8 cellular contexts compared by ENCODE assay signal in the genomic region with DNA sequence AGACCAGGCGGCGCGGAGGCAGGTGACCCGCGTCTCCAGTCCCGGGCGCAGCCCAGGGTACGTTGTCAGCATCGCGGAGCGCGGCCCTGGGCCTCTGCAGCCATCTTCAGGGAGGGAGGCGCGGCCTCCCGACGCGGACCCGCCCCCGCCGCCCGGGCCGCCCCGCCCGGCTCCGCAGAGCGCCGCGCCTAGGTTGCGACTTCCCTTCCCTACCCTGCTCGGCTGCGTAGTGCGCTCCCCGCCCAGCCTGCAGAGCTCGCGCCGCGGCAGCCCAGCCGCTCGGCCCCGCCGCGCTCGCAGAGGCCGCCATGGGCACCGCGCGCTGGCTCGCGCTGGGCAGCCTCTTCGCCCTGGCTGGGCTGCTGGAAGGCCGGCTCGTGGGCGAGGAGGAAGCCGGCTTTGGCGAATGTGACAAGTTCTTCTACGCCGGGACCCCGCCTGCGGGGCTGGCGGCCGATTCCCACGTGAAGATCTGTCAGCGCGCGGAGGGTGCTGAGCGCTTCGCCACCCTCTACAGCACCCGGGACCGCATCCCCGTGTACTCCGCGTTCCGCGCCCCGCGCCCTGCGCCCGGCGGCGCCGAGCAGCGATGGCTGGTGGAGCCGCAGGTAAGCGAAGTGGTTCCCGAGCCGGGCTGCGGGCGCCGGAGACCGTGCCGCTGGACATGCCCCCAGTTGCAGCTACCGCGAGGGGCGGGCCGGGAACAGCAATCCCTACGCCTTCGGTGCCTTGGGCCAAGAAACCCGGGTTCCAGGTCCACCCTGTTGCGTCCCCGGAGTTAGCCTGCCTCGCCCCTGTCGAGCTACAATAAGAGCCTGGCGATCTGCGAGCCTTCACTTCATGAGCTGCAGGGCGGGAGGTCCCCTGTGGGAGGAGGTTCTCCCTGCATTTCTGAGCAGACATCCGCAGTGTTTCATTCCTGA. TPM values are rescaled to one million over a fixed set of nuclear protein-coding genes. Genes with fewer than 3 reads are reported as not detected.
DNase-seq lines count a peak whose midpoint lies in the region; ATAC-seq lines count a peak whose summit lies in the region.

A gene with protein sequence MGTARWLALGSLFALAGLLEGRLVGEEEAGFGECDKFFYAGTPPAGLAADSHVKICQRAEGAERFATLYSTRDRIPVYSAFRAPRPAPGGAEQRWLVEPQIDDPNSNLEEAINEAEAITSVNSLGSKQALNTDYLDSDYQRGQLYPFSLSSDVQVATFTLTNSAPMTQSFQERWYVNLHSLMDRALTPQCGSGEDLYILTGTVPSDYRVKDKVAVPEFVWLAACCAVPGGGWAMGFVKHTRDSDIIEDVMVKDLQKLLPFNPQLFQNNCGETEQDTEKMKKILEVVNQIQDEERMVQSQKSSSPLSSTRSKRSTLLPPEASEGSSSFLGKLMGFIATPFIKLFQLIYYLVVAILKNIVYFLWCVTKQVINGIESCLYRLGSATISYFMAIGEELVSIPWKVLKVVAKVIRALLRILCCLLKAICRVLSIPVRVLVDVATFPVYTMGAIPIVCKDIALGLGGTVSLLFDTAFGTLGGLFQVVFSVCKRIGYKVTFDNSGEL (plus strand): TSS at position 227 of the 923 bp plus-strand sequence. CDS start 82 bp downstream, at position 309.

- H3K36me3 ChIP-seq in ACC112 (ENCODE audit: insufficient read depth, low read length): no peaks in the 10 kb centered on the region

- peaks cover 24% of the 10 kb centered on the region for H3K79me2 ChIP-seq in ACC112 (ENCODE audit: control insufficient read depth, insufficient read depth, low read length, unreplicated experiment)

- peak within 1 kb of the TSS; percentile 87 for H2AFZ ChIP-seq in ACC112 (ENCODE audit: low read length, unreplicated experiment)

- intact Hi-C loops in left colon (cut with DNase I, micrococcal nuclease): no loop called here

- H3K4me3 ChIP-seq in ACC112 (ENCODE audit: low read depth, low read length): peak within 1 kb of the TSS; percentile 93

- H3K27ac ChIP-seq in ACC112 (ENCODE audit: low read depth, low read length) (peak within 1 kb of the TSS; percentile 54), cingulate gyrus (ENCODE audit: low read depth, low read length) (peak within 1 kb of the TSS; percentile 97)

- ATAC-seq in GM18517 (IDR thresholded peaks at IDR 0.05; ENCODE audit: unreplicated experiment) (peak; percentile 81), HG03025 (IDR thresholded peaks at IDR 0.05; ENCODE audit: low FRiP score, unreplicated experiment) (peak; percentile 89), left colon (peak; percentile 81)

- DNase-seq in NCI-H2227 treated with DMSO at 0.1 percent for 48 hours (lab: John Stamatoyannopoulos, UW): peak; percentile 47
- peak; percentile 86 for DNase-seq in activated CD4-positive, CD25-positive, alpha-beta regulatory T cell treated with anti-CD3 and anti-CD28 coated beads, Interleukin-2, amount 50 U/mL, for 72 hours
- DNase-seq in left colon: peak; percentile 82 to 88
- DNase-seq in stimulated activated CD4-positive, alpha-beta T cell treated with anti-CD3 and anti-CD28 coated beads, Interleukin-1b, Interleukin-23, amount 100 ng/mL, for 48 hours: peak; percentile 84

- no peaks in the 10 kb centered on the region for H3K27me3 ChIP-seq in ACC112 (ENCODE audit: insufficient read depth, low read length)

- peaks cover 48% of the 10 kb centered on the region for H3K4me1 ChIP-seq in ACC112 (ENCODE audit: control insufficient read depth, insufficient read depth, low read length, unreplicated experiment)

RNA-seq across cellular contexts. Expression of the gene that starts here (rescaled TPM):
- total RNA-seq in left colon: 100 to 1,000 TPM in 1 of 2 donors, 10 to 100 TPM in 1; 98.9 to 108 TPM

Comparison
In these comparisons a context has a peak if more than half of its experiments do, and no peak if none do; other contexts are left out.
1. Peak in every context shown above with its lines: DNase-seq, ATAC-seq, H3K4me3 ChIP-seq and H3K27ac ChIP-seq.